1 cellular context compared by ENCODE assay signal in genomic region chr6:42938987-42939809, GRCh38.
A peak's percentile ranks its signal among the peaks of the same experiment; 100 is the strongest.
TF ChIP-seq lines count a peak whose summit lies in the region.

No MANE protein-coding gene starts in this region.

TF ChIP-seq in liver, 16 proteins besides CTCF, POLR2A, EP300 and RAD21 (continued from another document):
- TF ChIP-seq ZBTB33 (IDR thresholded peaks at IDR 0.05) (peak; percentile 93), FOXA2 (IDR thresholded peaks at IDR 0.05) (peak; percentile 88), GABPA (IDR thresholded peaks at IDR 0.05 in 1 of 2, conservative IDR thresholded peaks at IDR 0.05 in 1 of 2) (peak in 1 of 2 donors; percentile 68), YY1 (IDR thresholded peaks at IDR 0.05) (peak; percentile 87), HNF4G (IDR thresholded peaks at IDR 0.05) (peak; percentile 94)
